ENCODE assay signal across 10 cellular contexts in genomic region chr1:161069201-161069685, GRCh38. TPM values are rescaled to one million over a fixed set of nuclear protein-coding genes. Genes with fewer than 3 reads are reported as not detected.
A peak's percentile ranks its signal among the peaks of the same experiment; 100 is the strongest.
DNase-seq lines count a peak whose midpoint lies in the region; ATAC-seq and TF ChIP-seq lines count a peak whose summit lies in the region.
"Had no signal": no experiment of that assay in that cellular context is flagged by ENCODE, and none has a peak within 500 bp of the region (broad histone marks: within the 10 kb centered on the region; RNA-seq: fewer than 3 reads in every experiment).

No MANE protein-coding gene starts in this region.

- peaks cover 57% of the 10 kb centered on the region for H3K4me1 Mint-ChIP-seq in CD8-positive, alpha-beta T cell (ENCODE audit: low read depth)
- peaks cover 32% of the 10 kb centered on the region for H3K4me1 Mint-ChIP-seq in activated T-helper 17 cell treated with anti-CD3 and anti-CD28 coated beads, Interleukin-2, amount 50 U/mL, for 72 hours

- H3K9ac ChIP-seq in mucosa of stomach (ENCODE audit: low read length): peak overlapping the region; percentile 29

- intact Hi-C loops in CD8-positive, alpha-beta T cell (cut with DNase I, micrococcal nuclease): loop anchor here (1.0 to 5.0 kb wide), 4 partner anchors 24 to 88 kb away; partner anchors contain the start of genes DEDD (in 1 of the 2), USF1 (in 1 of the 2) and USP21 (in 1 of the 2)
- intact Hi-C loops in uterus (cut with DNase I; ENCODE audit: low total_unique reads): no loop called here

- CTCF ChIA-PET in CD8-positive, alpha-beta T cell (lab: Charles Lee): interaction anchor here (0.7 to 11.8 kb wide), 11 partner anchors 19 to 118 kb away, joined by 3 to 198 read pairs (median 3); partner anchors contain the start of genes KLHDC9, PPOX, TSTD1 and USF1

- no peak for ATAC-seq in CD8-positive, alpha-beta T cell
- ATAC-seq in HG02759 (IDR thresholded peaks at IDR 0.05; ENCODE audit: unreplicated experiment): peak; percentile 3
- ATAC-seq in activated T-helper 17 cell treated with anti-CD3 and anti-CD28 coated beads, Interleukin-2, amount 50 U/mL, for 72 hours (replicated peaks): no peak

- TF ChIP-seq CTCF in CD8-positive, alpha-beta T cell (IDR thresholded peaks at IDR 0.05): no peak
- TF ChIP-seq CTCF in uterus (IDR thresholded peaks at IDR 0.05): no peak

- peaks cover 54% of the 10 kb centered on the region for H3K4me1 ChIP-seq in CD8-positive, alpha-beta T cell (ENCODE audit: insufficient read depth, low read length)
- H3K4me1 ChIP-seq in mucosa of stomach (ENCODE audit: control insufficient read depth, insufficient read depth, low read length): peaks cover 31% of the 10 kb centered on the region
- no peaks in the 10 kb centered on the region for H3K4me1 ChIP-seq in uterus

- peak overlapping the region; percentile 88 for H3K27ac ChIP-seq in CD8-positive, alpha-beta T cell (ENCODE audit: low read depth, low read length)
- H3K27ac ChIP-seq in uterus: no peak overlapping the region

- no peaks in the 10 kb centered on the region for H3K27me3 ChIP-seq in CD8-positive, alpha-beta T cell (ENCODE audit: insufficient read depth, low read length)
- no peaks in the 10 kb centered on the region for H3K27me3 ChIP-seq in mucosa of stomach (ENCODE audit: control insufficient read depth, insufficient read depth, low read length)
- no peaks in the 10 kb centered on the region for H3K27me3 ChIP-seq in uterus

- H3K4me3 Mint-ChIP-seq in CD8-positive, alpha-beta T cell: peak overlapping the region; percentile 98
- H3K4me3 Mint-ChIP-seq in activated T-helper 17 cell treated with anti-CD3 and anti-CD28 coated beads, Interleukin-2, amount 50 U/mL, for 72 hours: peak overlapping the region; percentile 82

- no peaks in the 10 kb centered on the region for H3K9me3 Mint-ChIP-seq in CD8-positive, alpha-beta T cell
- no peaks in the 10 kb centered on the region for H3K9me3 Mint-ChIP-seq in activated T-helper 17 cell treated with anti-CD3 and anti-CD28 coated beads, Interleukin-2, amount 50 U/mL, for 72 hours

- H3K27ac Mint-ChIP-seq in CD8-positive, alpha-beta T cell: peak overlapping the region; percentile 94
- peak overlapping the region; percentile 77 for H3K27ac Mint-ChIP-seq in activated T-helper 17 cell treated with anti-CD3 and anti-CD28 coated beads, Interleukin-2, amount 50 U/mL, for 72 hours

- POLR2A ChIA-PET in CD8-positive, alpha-beta T cell (lab: Charles Lee): interaction anchor here (0.9 to 8.6 kb wide), 18 partner anchors 8 to 157 kb away, joined by 3 to 189 read pairs (median 6); partner anchors contain the start of genes DEDD, F11R, KLHDC9 and NIT1

- no peaks in the 10 kb centered on the region for H3K27me3 Mint-ChIP-seq in CD8-positive, alpha-beta T cell (ENCODE audit: low read depth)
- H3K27me3 Mint-ChIP-seq in activated T-helper 17 cell treated with anti-CD3 and anti-CD28 coated beads, Interleukin-2, amount 50 U/mL, for 72 hours: no peaks in the 10 kb centered on the region

- TF ChIP-seq POLR2A in uterus (IDR thresholded peaks at IDR 0.05): no peak

- H3K4me3 ChIP-seq in CD8-positive, alpha-beta T cell (ENCODE audit: low read depth, low read length): peak overlapping the region; percentile 85
- H3K4me3 ChIP-seq in mucosa of stomach (ENCODE audit: low read length) (no peak overlapping the region), uterus (no peak overlapping the region)

- H3K9me3 ChIP-seq in CD8-positive, alpha-beta T cell (ENCODE audit: low read length): no peaks in the 10 kb centered on the region
- H3K9me3 ChIP-seq in mucosa of stomach (ENCODE audit: control insufficient read depth, low read length) (no peaks in the 10 kb centered on the region), uterus (no peaks in the 10 kb centered on the region)

- peak in 3 of 7 experiments; percentile 21 to 61 (median 25) for DNase-seq in CD8-positive, alpha-beta T cell
- no peak for DNase-seq in uterus
- DNase-seq in stimulated activated CD4-positive, alpha-beta T cell treated with anti-CD3 and anti-CD28 coated beads, Interleukin-12 subunit alpha, Interleukin-12 subunit beta, amount 100 ng/mL, for 4 hours: no peak
- DNase-seq in H4 (ENCODE audit: low spot score): no peak
- DNase-seq in globus pallidus (ENCODE audit: low spot score): no peak
- DNase-seq: DMS 273 treated with DMSO at 0.1 percent for 48 hours, HCEC 1CT had no signal

- peaks cover 36% of the 10 kb centered on the region for H3K36me3 Mint-ChIP-seq in CD8-positive, alpha-beta T cell
- peaks cover 56% of the 10 kb centered on the region for H3K36me3 Mint-ChIP-seq in activated T-helper 17 cell treated with anti-CD3 and anti-CD28 coated beads, Interleukin-2, amount 50 U/mL, for 72 hours (ENCODE audit: low read depth)

- H3K36me3 ChIP-seq in CD8-positive, alpha-beta T cell (ENCODE audit: insufficient read depth, low read length): no peaks in the 10 kb centered on the region
- H3K36me3 ChIP-seq in mucosa of stomach (ENCODE audit: control insufficient read depth, insufficient read depth, low read length) (peaks cover 12% of the 10 kb centered on the region), uterus (no peaks in the 10 kb centered on the region)

RNA-seq across cellular contexts. Expression of gene ARHGAP30, which starts 0.4 kb away (rescaled TPM):
- 10 to 100 TPM; 59.7 to 63.6 TPM for total RNA-seq in CD8-positive, alpha-beta T cell
- total RNA-seq in activated T-helper 17 cell treated with anti-CD3 and anti-CD28 coated beads, Interleukin-2, amount 50 U/mL, for 72 hours: 100 to 1,000 TPM; 180 to 207 TPM
- total RNA-seq in uterus: 1 to 10 TPM in 3 of 4 donors, under 1 TPM in 1; 0.88 to 3.4 (median 2.6) TPM
- 0.02 TPM in 1 of 2 replicates, not detected in the other for total RNA-seq in H4 (2014; rRNA removed; shearing (Covaris generic))

RNA-seq across cellular contexts. Expression of gene NECTIN4, which starts 20.1 kb away (rescaled TPM):
- not detected for total RNA-seq in CD8-positive, alpha-beta T cell
- under 1 TPM; 0.22 to 0.32 TPM for total RNA-seq in activated T-helper 17 cell treated with anti-CD3 and anti-CD28 coated beads, Interleukin-2, amount 50 U/mL, for 72 hours
- total RNA-seq in uterus: 1 to 10 TPM in 1 of 4 donors, not detected in 3; 2.1 TPM
- 0.14 TPM in 1 of 2 replicates, not detected in the other for total RNA-seq in H4 (2014; rRNA removed; shearing (Covaris generic))

RNA-seq across cellular contexts. Expression of gene USF1, which starts 23.5 kb away (rescaled TPM):
- total RNA-seq in CD8-positive, alpha-beta T cell: 10 to 100 TPM; 95.6 to 98.8 TPM
- 10 to 100 TPM; 51.6 to 66.9 TPM for total RNA-seq in activated T-helper 17 cell treated with anti-CD3 and anti-CD28 coated beads, Interleukin-2, amount 50 U/mL, for 72 hours
- total RNA-seq in uterus: 10 to 100 TPM; 20.7 to 71.8 (median 44.2) TPM
- total RNA-seq in H4 (2014; rRNA removed; shearing (Covaris generic)): 57.7 and 60.3 TPM in 2 replicates

RNA-seq across cellular contexts. Expression of gene KLHDC9, which starts 28.9 kb away (rescaled TPM):
- not detected for total RNA-seq in CD8-positive, alpha-beta T cell
- total RNA-seq in activated T-helper 17 cell treated with anti-CD3 and anti-CD28 coated beads, Interleukin-2, amount 50 U/mL, for 72 hours: not detected
- 10 to 100 TPM in 1 of 4 donors, 1 to 10 TPM in 2, under 1 TPM in 1; 0.51 to 12.1 (median 3.4) TPM for total RNA-seq in uterus
- not detected in 2 replicates for total RNA-seq in H4 (2014; rRNA removed; shearing (Covaris generic))

RNA-seq across cellular contexts. Expression of gene TSTD1, which starts 30.5 kb away (rescaled TPM):
- 10 to 100 TPM; 44.8 to 46.6 TPM for total RNA-seq in CD8-positive, alpha-beta T cell
- total RNA-seq in activated T-helper 17 cell treated with anti-CD3 and anti-CD28 coated beads, Interleukin-2, amount 50 U/mL, for 72 hours: 100 to 1,000 TPM in 1 of 2 donors, 10 to 100 TPM in 1; 38.7 to 119 TPM
- 10 to 100 TPM in 1 of 4 donors, 1 to 10 TPM in 1, not detected in 2; 5.6 to 20.3 TPM for total RNA-seq in uterus
- total RNA-seq in H4 (2014; rRNA removed; shearing (Covaris generic)): not detected in 2 replicates

Comparison
In these comparisons a context has a peak if more than half of its experiments do, and no peak if none do; other contexts are left out.
1. RNA of gene ARHGAP30, which starts 0.4 kb away (total RNA-seq): 180 to 207 TPM in activated T-helper 17 cell treated with anti-CD3 and anti-CD28 coated beads, Interleukin-2, amount 50 U/mL, for 72 hours and 59.7 to 63.6 TPM in CD8-positive, alpha-beta T cell; 0.88 to 3.4 TPM in uterus and 0.02 TPM in H4; every median in the first group is over 10 times any median in the second.